Comparison of ENCODE assay signal across 24 cellular contexts in genomic region chr12:13046914-13047472, GRCh38. TPM values are rescaled to one million over a fixed set of nuclear protein-coding genes. Genes with fewer than 3 reads are reported as not detected.
A peak's percentile ranks its signal among the peaks of the same experiment; 100 is the strongest.
DNase-seq lines count a peak whose midpoint lies in the region; ATAC-seq, FAIRE-seq and TF ChIP-seq lines count a peak whose summit lies in the region.
"Had no signal": no experiment of that assay in that cellular context is flagged by ENCODE, and none has a peak within 500 bp of the region (broad histone marks: within the 10 kb centered on the region; RNA-seq: fewer than 3 reads in every experiment).

No MANE protein-coding gene starts in this region.

- peaks cover 28% of the 10 kb centered on the region for H3K4me1 Mint-ChIP-seq in mesothelial cell of epicardium

- no peaks in the 10 kb centered on the region for H3K9me3 Mint-ChIP-seq in mesothelial cell of epicardium
- H3K9me3 Mint-ChIP-seq: HFFc6 had no signal

- no peak overlapping the region for H3K27ac Mint-ChIP-seq in mesothelial cell of epicardium
- H3K27ac Mint-ChIP-seq: B cell, HFFc6 had no signal

- DNase-seq in mesothelial cell of epicardium (ENCODE audit: low spot score in 2 of 2, unreplicated experiment in 2 of 2), result no peak
- DNase-seq in HEK293T (ENCODE audit: extremely low spot score), result no peak
- DNase-seq: activated CD8-positive, alpha-beta memory T cell treated with anti-CD3 and anti-CD28 coated beads for 24 hours; activated gamma-delta T cell; dermis blood vessel endothelial cell; HFFc6; MM.1S; NCI-H1930; NCI-H524; nucleus accumbens; stimulated activated CD4-positive, alpha-beta T cell treated with anti-CD3 and anti-CD28 coated beads, Interleukin-2, amount 100 ng/mL, for 48 hours; stimulated activated CD8-positive, alpha-beta memory T cell treated with anti-CD3 and anti-CD28 coated beads, Interleukin-4, amount 100 ng/mL, for 48 hours had no signal

- no peaks in the 10 kb centered on the region for H3K36me3 Mint-ChIP-seq in mesothelial cell of epicardium

- ATAC-seq in GM18870 (IDR thresholded peaks at IDR 0.05; ENCODE audit: unreplicated experiment) (peak; percentile 76), HG03097 (IDR thresholded peaks at IDR 0.05; ENCODE audit: low FRiP score, unreplicated experiment) (peak; percentile 66), HG03135 (IDR thresholded peaks at IDR 0.05; ENCODE audit: unreplicated experiment) (no peak), GM19328 (IDR thresholded peaks at IDR 0.05; ENCODE audit: unreplicated experiment) (no peak)
- ATAC-seq: SK-N-SH treated with all-trans-retinoic acid at 6 μM for 48 hours had no signal

- CTCF ChIA-PET in HEK293T (lab: Yijun Ruan, JAX), result no interaction called here

- no peak for TF ChIP-seq CTCF in mesothelial cell of epicardium (IDR thresholded peaks at IDR 0.05; ENCODE audit: unreplicated experiment)

- H3K27me3 Mint-ChIP-seq in mesothelial cell of epicardium (ENCODE audit: low read depth), result no peaks in the 10 kb centered on the region
- H3K27me3 Mint-ChIP-seq: B cell had no signal

- no peak overlapping the region for H3K4me3 Mint-ChIP-seq in mesothelial cell of epicardium
- H3K4me3 Mint-ChIP-seq: HFFc6 had no signal

- FAIRE-seq in G401.6 (lab: Jason Lieb, UNC) (peak; percentile 81), colon (lab: Jason Lieb, UNC) (peak; percentile 33)
- FAIRE-seq: D721Med, RCC 7860 had no signal

- POLR2A ChIA-PET in HEK293T (lab: Yijun Ruan, JAX), result interaction anchor here (1.1 kb wide), 1 partner anchor 26 kb away, joined by 3 read pairs; no protein-coding TSS in a partner anchor

TF ChIP-seq in HEK293T, 16 proteins besides CTCF, POLR2A, EP300 and RAD21:
- TF ChIP-seq SUZ12 (IDR thresholded peaks at IDR 0.05) (no peak), NFRKB (IDR thresholded peaks at IDR 0.05) (no peak), ELF4 (IDR thresholded peaks at IDR 0.05) (no peak), FOXA1 (IDR thresholded peaks at IDR 0.05) (no peak), ZNF384 (IDR thresholded peaks at IDR 0.05) (no peak), PKNOX1 (IDR thresholded peaks at IDR 0.05) (no peak), L3MBTL2 (conservative IDR thresholded peaks at IDR 0.05) (no peak), TARDBP (IDR thresholded peaks at IDR 0.05) (no peak), CTBP1 (IDR thresholded peaks at IDR 0.05; ENCODE audit: borderline replicate concordance) (no peak)

RNA-seq across cellular contexts. Expression of gene FAM234B, which starts 2.8 kb away (rescaled TPM):
- 8.6 to 9.5 TPM (median 9.1 TPM) in 3 replicates for total RNA-seq in mesothelial cell of epicardium

RNA-seq across cellular contexts. Expression of gene HEBP1, which starts 46.9 kb away (rescaled TPM):
- total RNA-seq in mesothelial cell of epicardium, result 55.0 to 63.5 TPM (median 58.6 TPM) in 3 replicates

RNA-seq across cellular contexts. Expression of gene GSG1, which starts 56.5 kb away (rescaled TPM):
- not detected in 3 replicates for total RNA-seq in mesothelial cell of epicardium
- total RNA-seq: B cell, dermis blood vessel endothelial cell, mesenteric fat pad, thoracic aorta had no signal

Comparison
In these comparisons a context has a peak if more than half of its experiments do, and no peak if none do; other contexts are left out.
1. ATAC-seq: peak in GM18870 (single experiment) and HG03097 (single experiment); none in HG03135 (single experiment) and GM19328 (single experiment).